ENCODE assay signal across 7 cellular contexts in genomic region chr3:32428092-32429068, GRCh38. TPM values are rescaled to one million over a fixed set of nuclear protein-coding genes. Genes with fewer than 3 reads are reported as not detected.
DNase-seq lines count a peak whose midpoint lies in the region; ATAC-seq and TF ChIP-seq lines count a peak whose summit lies in the region.

No MANE protein-coding gene starts in this region.

- no peaks in the 10 kb centered on the region for H3K9me3 ChIP-seq in Peyer's patch

- DNase-seq in Peyer's patch (peak in 2 of 3 donors; percentile 72 to 73), natural killer cell (no peak), SW480 (ENCODE audit: low spot score) (no peak), NCI-H2107 (lab: John Stamatoyannopoulos, UW) (no peak), glomerular visceral epithelial cell (ENCODE audit: extremely low spot score) (no peak)

- TF ChIP-seq CTCF in Peyer's patch (IDR thresholded peaks at IDR 0.05) (no peak), natural killer cell (IDR thresholded peaks at IDR 0.05) (no peak)

- ATAC-seq in GM19023 (IDR thresholded peaks at IDR 0.05; ENCODE audit: unreplicated experiment) (peak; percentile 78), HG02759 (IDR thresholded peaks at IDR 0.05; ENCODE audit: unreplicated experiment) (peak; percentile 90), natural killer cell (peak; percentile 71 to 82 (median 78))

- H3K9me3 Mint-ChIP-seq in natural killer cell: no peaks in the 10 kb centered on the region

- no peaks in the 10 kb centered on the region for H3K27me3 ChIP-seq in Peyer's patch

- intact Hi-C loops in natural killer cell (cut with micrococcal nuclease): no loop called here

- no peaks in the 10 kb centered on the region for H3K36me3 Mint-ChIP-seq in natural killer cell

- no peak overlapping the region for H3K4me3 ChIP-seq in Peyer's patch

- H3K4me3 Mint-ChIP-seq in natural killer cell: peak overlapping the region; percentile 78

- H3K27ac ChIP-seq in Peyer's patch: peak overlapping the region; percentile 19 to 75 (median 50)

- TF ChIP-seq POLR2A in Peyer's patch (IDR thresholded peaks at IDR 0.05): no peak

- no peaks in the 10 kb centered on the region for H3K36me3 ChIP-seq in Peyer's patch

- peaks cover 63 to 77% of the 10 kb centered on the region in 2 donors for H3K4me1 Mint-ChIP-seq in natural killer cell

- H3K4me1 ChIP-seq in Peyer's patch: peaks cover 0 to 28% (median 9%) of the 10 kb centered on the region in 4 donors

- peak overlapping the region; percentile 83 to 88 for H3K27ac Mint-ChIP-seq in natural killer cell

- no peaks in the 10 kb centered on the region for H3K27me3 Mint-ChIP-seq in natural killer cell (ENCODE audit: low read depth in 2 of 2)

RNA-seq across cellular contexts. Expression of gene CMTM7, which starts 36.7 kb away (rescaled TPM):
- total RNA-seq in Peyer's patch (10 to 100 TPM in 2 of 4 donors, 1 to 10 TPM in 2; 5.7 to 41.3 (median 10.5) TPM), natural killer cell (10 to 100 TPM in 2 of 3 donors, 1 to 10 TPM in 1; 4.1 to 16.7 (median 12.8) TPM)

Comparison
In these comparisons a context has a peak if more than half of its experiments do, and no peak if none do; other contexts are left out.
1. DNase-seq: peak in Peyer's patch (2 of 3); none in natural killer cell (single experiment), SW480 (single experiment), NCI-H2107 (single experiment) and glomerular visceral epithelial cell (single experiment).
2. Peak in every context shown above with its lines, with median percentiles within 50 percentile points of each other: ATAC-seq.